Comparison of ENCODE assay signal across 1 cellular context in genomic region chr15:40747685-40748631, GRCh38.
A peak's percentile ranks its signal among the peaks of the same experiment; 100 is the strongest.
TF ChIP-seq lines count a peak whose summit lies in the region.

No MANE protein-coding gene starts in this region.

TF ChIP-seq in K562, 482 proteins besides CTCF, POLR2A, EP300 and RAD21 (continues in another document):
- no peak for TF ChIP-seq NCOA1 (IDR thresholded peaks at IDR 0.05; ENCODE audit: low read depth)
- no peak for TF ChIP-seq GTF3C2 (IDR thresholded peaks at IDR 0.05; ENCODE audit: borderline replicate concordance, extremely low read depth, insufficient read length)
- TF ChIP-seq KLF6 (CRISPR knock-in tag; IDR thresholded peaks at IDR 0.05; ENCODE audit: borderline replicate concordance): no peak
- no peak for TF ChIP-seq RUNX1 (IDR thresholded peaks at IDR 0.05; ENCODE audit: low read depth)
- TF ChIP-seq TARDBP (IDR thresholded peaks at IDR 0.05): no peak
- no peak for TF ChIP-seq ZFP36 (IDR thresholded peaks at IDR 0.05; ENCODE audit: low read depth, low read length, partially characterized antibody)
- TF ChIP-seq HMBOX1 (IDR thresholded peaks at IDR 0.05): peak; percentile 92
- TF ChIP-seq CBFA2T3 (IDR thresholded peaks at IDR 0.05): peak; percentile 58
- no peak for TF ChIP-seq HMG20B (CRISPR knock-in tag; IDR thresholded peaks at IDR 0.05)
- no peak for TF ChIP-seq RFX1 (IDR thresholded peaks at IDR 0.05)
- peak; percentile 59 for TF ChIP-seq DPF2 (IDR thresholded peaks at IDR 0.05)
- TF ChIP-seq CREM (IDR thresholded peaks at IDR 0.05; ENCODE audit: low read depth): peak; percentile 41
- peak; percentile 42; the same call in 1 of the 2 replicates for TF ChIP-seq TEAD4 (IDR thresholded peaks at IDR 0.05; ENCODE audit: low read length)
- TF ChIP-seq TEAD4 (CRISPR knock-in tag; IDR thresholded peaks at IDR 0.05; ENCODE audit: borderline replicate concordance): no peak
- no peak for TF ChIP-seq ZNF785 (CRISPR knock-in tag; IDR thresholded peaks at IDR 0.05)
- peak; percentile 32; the same call in 1 of the 2 replicates for TF ChIP-seq DMBX1 (CRISPR knock-in tag; IDR thresholded peaks at IDR 0.05; ENCODE audit: borderline replicate concordance)
- no peak for TF ChIP-seq ZNF766 (CRISPR knock-in tag; conservative IDR thresholded peaks at IDR 0.05)
- no peak for TF ChIP-seq NFIX (CRISPR knock-in tag; IDR thresholded peaks at IDR 0.05; ENCODE audit: low read depth)
- peak; percentile 46; the same call in 1 of the 2 replicates for TF ChIP-seq ATF7 (IDR thresholded peaks at IDR 0.05)
- no peak for TF ChIP-seq ILF3 (IDR thresholded peaks at IDR 0.05; ENCODE audit: borderline replicate concordance)
- TF ChIP-seq TCF3 (CRISPR knock-in tag; IDR thresholded peaks at IDR 0.05): peak; percentile 59; the same call in 1 of the 2 replicates
- 0 out of 2 replicates have a peak, but pooled peaks have one; percentile 15 for TF ChIP-seq ZNF121 (CRISPR knock-in tag; conservative IDR thresholded peaks at IDR 0.05)
- TF ChIP-seq PTBP1 (IDR thresholded peaks at IDR 0.05; ENCODE audit: low read depth, low read length): no peak
- TF ChIP-seq HDAC1 (IDR thresholded peaks at IDR 0.05): no peak
- no peak for TF ChIP-seq ZNF583 (CRISPR knock-in tag; IDR thresholded peaks at IDR 0.05)
- TF ChIP-seq NR2C1 (IDR thresholded peaks at IDR 0.05): no peak
- TF ChIP-seq NR2C1 (tag; IDR thresholded peaks at IDR 0.05): peak; percentile 51; the same call in 1 of the 2 replicates
- no peak for TF ChIP-seq KDM2B (CRISPR knock-in tag; IDR thresholded peaks at IDR 0.05)
- TF ChIP-seq HCFC1 (IDR thresholded peaks at IDR 0.05; ENCODE audit: low read depth, low read length): no peak
- no peak for TF ChIP-seq ZNF436 (CRISPR knock-in tag; IDR thresholded peaks at IDR 0.05)
- no peak for TF ChIP-seq ZNF232 (CRISPR knock-in tag; IDR thresholded peaks at IDR 0.05)
- no peak for TF ChIP-seq ZNF655 (CRISPR knock-in tag; IDR thresholded peaks at IDR 0.05)
- TF ChIP-seq ZKSCAN8 (CRISPR knock-in tag; IDR thresholded peaks at IDR 0.05): no peak
- no peak for TF ChIP-seq NONO (IDR thresholded peaks at IDR 0.05; ENCODE audit: low read depth in 2 of 2, low read length in 1 of 2)
- no peak for TF ChIP-seq ZHX1 (conservative IDR thresholded peaks at IDR 0.05; ENCODE audit: low read length)
- no peak for TF ChIP-seq MCM5 (IDR thresholded peaks at IDR 0.05; ENCODE audit: low read depth)
- no peak for TF ChIP-seq HMGN3 (IDR thresholded peaks at IDR 0.05; ENCODE audit: borderline replicate concordance, extremely low read depth, insufficient read length, low read depth, low read length)
- TF ChIP-seq RNF2 (IDR thresholded peaks at IDR 0.05): no peak
- TF ChIP-seq ZNF3 (CRISPR knock-in tag; IDR thresholded peaks at IDR 0.05): no peak
- TF ChIP-seq LEF1 (IDR thresholded peaks at IDR 0.05): no peak
- no peak for TF ChIP-seq E2F1 (CRISPR knock-in tag; IDR thresholded peaks at IDR 0.05)
- TF ChIP-seq ZBTB11 (CRISPR knock-in tag; IDR thresholded peaks at IDR 0.05): no peak
- TF ChIP-seq CGGBP1 (CRISPR knock-in tag; IDR thresholded peaks at IDR 0.05): no peak
- no peak for TF ChIP-seq ARNT (IDR thresholded peaks at IDR 0.05)
- no peak for TF ChIP-seq CBFB (CRISPR knock-in tag; IDR thresholded peaks at IDR 0.05)
- TF ChIP-seq SOX6 (IDR thresholded peaks at IDR 0.05): no peak
- no peak for TF ChIP-seq KLF16 (IDR thresholded peaks at IDR 0.05)
- TF ChIP-seq MYC (IDR thresholded peaks at IDR 0.05; ENCODE audit: low read depth, low read length): 0 out of 2 replicates have a peak, but pooled peaks have one; percentile 30
- no peak for TF ChIP-seq MYC (CRISPR knock-in tag; IDR thresholded peaks at IDR 0.05; ENCODE audit: borderline replicate concordance, low read depth)
- TF ChIP-seq ZNF280B (CRISPR knock-in tag; IDR thresholded peaks at IDR 0.05): no peak
- no peak for TF ChIP-seq HDAC2 (IDR thresholded peaks at IDR 0.05)
- TF ChIP-seq SETDB1 (IDR thresholded peaks at IDR 0.05; ENCODE audit: low read length): no peak
- no peak for TF ChIP-seq ZZZ3 (IDR thresholded peaks at IDR 0.05)
- TF ChIP-seq TAF15 (IDR thresholded peaks at IDR 0.05; ENCODE audit: low read depth, low read length): no peak
- no peak for TF ChIP-seq SP2 (IDR thresholded peaks at IDR 0.05; ENCODE audit: extremely low read depth, low read depth, low read length, poor library complexity, severe bottlenecking)
- TF ChIP-seq YY1 (IDR thresholded peaks at IDR 0.05; ENCODE audit: borderline replicate concordance in 1 of 3, control insufficient read depth in 1 of 3, extremely low read depth in 1 of 3, insufficient read depth in 3 of 3, insufficient read length in 1 of 3, insufficient replicate concordance in 2 of 3, low read depth in 1 of 3, low read length in 2 of 3): no peak
- no peak for TF ChIP-seq JUNB (CRISPR knock-in tag; conservative IDR thresholded peaks at IDR 0.05)
- TF ChIP-seq ZNF551 (CRISPR knock-in tag; IDR thresholded peaks at IDR 0.05): no peak
- TF ChIP-seq ZNF282 (CRISPR knock-in tag; IDR thresholded peaks at IDR 0.05): no peak
- peak; percentile 37; the same call in 1 of the 2 replicates for TF ChIP-seq POLR2G (IDR thresholded peaks at IDR 0.05; ENCODE audit: low read depth, low read length)
- TF ChIP-seq NR4A1 (CRISPR knock-in tag; IDR thresholded peaks at IDR 0.05): no peak
- TF ChIP-seq NR4A1 (tag; IDR thresholded peaks at IDR 0.05): no peak
- no peak for TF ChIP-seq ZNF41 (CRISPR knock-in tag; conservative IDR thresholded peaks at IDR 0.05)
